Comparison of ENCODE assay signal across 8 cellular contexts in the genomic region with DNA sequence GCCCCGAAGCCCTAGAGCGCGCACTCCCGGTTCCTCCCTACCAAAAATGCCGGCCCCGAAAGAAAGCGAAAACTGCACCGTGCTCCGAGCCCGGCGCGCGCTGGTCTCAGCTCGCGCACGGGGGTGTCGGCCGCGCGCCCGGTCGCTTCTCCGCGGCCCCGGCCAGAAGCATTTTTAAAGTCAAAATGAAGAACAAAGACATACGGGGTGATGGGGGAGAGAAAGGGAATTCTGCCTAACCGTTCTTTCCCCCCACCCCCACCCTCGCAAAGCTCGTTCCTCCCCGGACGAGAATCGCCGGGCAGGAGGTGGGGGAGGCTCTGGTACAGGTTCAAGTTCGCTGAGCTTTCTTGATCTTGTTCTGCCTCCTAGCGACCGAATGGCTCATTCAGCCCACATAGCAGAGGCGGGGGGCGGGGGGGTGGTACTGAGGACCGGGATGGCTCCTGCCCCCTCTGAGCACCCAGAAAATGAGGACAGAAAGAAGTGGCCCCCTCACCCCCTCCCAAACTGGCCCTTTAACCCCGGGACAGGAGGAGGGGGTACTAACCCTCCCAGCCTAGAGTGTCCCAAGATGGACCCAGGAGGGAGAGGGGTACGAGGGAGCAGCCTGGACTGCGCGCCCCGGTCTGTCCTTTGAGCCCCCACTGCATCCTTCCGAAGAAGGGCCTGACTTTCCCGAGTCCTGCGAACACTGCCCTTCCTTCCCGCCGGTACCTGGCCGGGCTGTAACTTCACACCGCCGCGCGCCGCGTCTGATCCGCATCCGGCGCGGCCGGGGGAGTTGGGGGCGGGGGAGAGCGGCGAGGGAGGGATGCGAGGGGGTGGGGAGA. TPM values are rescaled to one million over a fixed set of nuclear protein-coding genes. Genes with fewer than 3 reads are reported as not detected.
A peak's percentile ranks its signal among the peaks of the same experiment; 100 is the strongest.
DNase-seq lines count a peak whose midpoint lies in the region; ATAC-seq and TF ChIP-seq lines count a peak whose summit lies in the region.

No MANE protein-coding gene starts in this region.

- H3K27ac Mint-ChIP-seq in nephron, result peak overlapping the region; percentile 92 to 99 (median 96)

- ATAC-seq in GM19467 (IDR thresholded peaks at IDR 0.05; ENCODE audit: unreplicated experiment), result peak; percentile 47
- ATAC-seq in HG03565 (IDR thresholded peaks at IDR 0.05; ENCODE audit: unreplicated experiment), result peak; percentile 40
- peak; percentile 47 to 52 for ATAC-seq in activated T-cell treated with anti-CD3 and anti-CD28 coated beads, Interleukin-2, amount 50 U/mL, for 4 hours

- peak overlapping the region; percentile 85 for H3K4me3 Mint-ChIP-seq in activated T-cell treated with anti-CD3 and anti-CD28 coated beads, Interleukin-2, amount 50 U/mL, for 4 hours
- peak overlapping the region; percentile 94 to 98 (median 94) for H3K4me3 Mint-ChIP-seq in nephron

- H3K4me1 Mint-ChIP-seq in activated T-cell treated with anti-CD3 and anti-CD28 coated beads, Interleukin-2, amount 50 U/mL, for 4 hours (ENCODE audit: low read depth), result peaks cover 33% of the 10 kb centered on the region
- H3K4me1 Mint-ChIP-seq in nephron, result peaks cover 38% of the 10 kb centered on the region

- peak overlapping the region; percentile 72 for H3K4me3 ChIP-seq in fibroblast of pulmonary artery (replicated peaks; ENCODE audit: low read depth, low read length)

- H3K27me3 Mint-ChIP-seq in activated T-cell treated with anti-CD3 and anti-CD28 coated beads, Interleukin-2, amount 50 U/mL, for 4 hours (ENCODE audit: low read depth), result peaks cover 65% of the 10 kb centered on the region
- H3K27me3 Mint-ChIP-seq in nephron (ENCODE audit: low read depth), result peaks cover 20% of the 10 kb centered on the region

- H3K9me3 Mint-ChIP-seq in activated T-cell treated with anti-CD3 and anti-CD28 coated beads, Interleukin-2, amount 50 U/mL, for 4 hours, result no peaks in the 10 kb centered on the region
- no peaks in the 10 kb centered on the region for H3K9me3 Mint-ChIP-seq in nephron

- no peaks in the 10 kb centered on the region for H3K36me3 Mint-ChIP-seq in activated T-cell treated with anti-CD3 and anti-CD28 coated beads, Interleukin-2, amount 50 U/mL, for 4 hours (ENCODE audit: insufficient read depth)
- peaks cover 11% of the 10 kb centered on the region for H3K36me3 Mint-ChIP-seq in nephron (ENCODE audit: low read depth)

- DNase-seq in DMS153 treated with DMSO at 0.1 percent for 48 hours (lab: John Stamatoyannopoulos, UW; ENCODE audit: unreplicated experiment), result peak; percentile 80
- peak; percentile 89 for DNase-seq in NCI-H69 (lab: John Stamatoyannopoulos, UW)
- peak; percentile 36 for DNase-seq in activated T-cell treated with anti-CD3 and anti-CD28 coated beads, Interleukin-2, amount 50 U/mL, for 4 hours
- peak; percentile 89 for DNase-seq in fibroblast of pulmonary artery (ENCODE audit: low read depth)
- no peak for DNase-seq in AML-193 (lab: John Stamatoyannopoulos, UW)

- TF ChIP-seq CTCF in fibroblast of pulmonary artery (IDR thresholded peaks at IDR 0.05; ENCODE audit: low read length, missing control alignments) (peak; percentile 62), nephron (IDR thresholded peaks at IDR 0.05; ENCODE audit: unreplicated experiment in 3 of 3) (peak; percentile 66 to 89 (median 78))

RNA-seq across cellular contexts. Expression of gene BCL11A, which starts 3.1 kb away (rescaled TPM):
- total RNA-seq in activated T-cell treated with anti-CD3 and anti-CD28 coated beads, Interleukin-2, amount 50 U/mL, for 4 hours, result 1 to 10 TPM in 1 of 3 donors, under 1 TPM in 2; 0.38 to 2.6 (median 0.87) TPM

Comparison
In these comparisons a context has a peak if more than half of its experiments do, and no peak if none do; other contexts are left out.
1. DNase-seq: peak in DMS153 treated with DMSO at 0.1 percent for 48 hours (single experiment), NCI-H69 (single experiment), activated T-cell treated with anti-CD3 and anti-CD28 coated beads, Interleukin-2, amount 50 U/mL, for 4 hours (single experiment) and fibroblast of pulmonary artery (single experiment); none in AML-193 (0 of 2).
2. Peak in every context shown above with its lines, with median percentiles within 50 percentile points of each other: ATAC-seq.